16 cellular contexts compared by ENCODE assay signal in the genomic region with DNA sequence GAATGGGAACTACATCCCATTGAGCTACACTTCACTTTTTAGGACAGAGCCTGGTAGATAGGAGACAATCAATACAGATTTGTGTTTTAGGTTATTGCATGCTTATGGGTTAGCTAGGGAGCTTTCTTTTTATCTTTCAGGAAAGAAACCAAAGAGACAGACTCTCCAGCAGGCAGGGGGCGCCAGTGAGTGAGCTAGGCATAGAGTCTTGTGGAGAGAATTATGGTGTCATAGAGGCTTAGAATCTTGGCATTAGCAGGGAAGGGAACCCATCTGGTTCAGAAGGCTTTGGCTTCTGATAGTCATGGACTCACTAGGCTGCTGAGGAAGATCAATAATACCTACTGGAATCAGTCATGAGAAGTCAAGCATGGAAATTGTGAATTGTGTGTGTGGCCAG. TPM values are rescaled to one million over a fixed set of nuclear protein-coding genes. Genes with fewer than 3 reads are reported as not detected.
DNase-seq lines count a peak whose midpoint lies in the region; ATAC-seq, FAIRE-seq and TF ChIP-seq lines count a peak whose summit lies in the region.
"Had no signal": no experiment of that assay in that cellular context is flagged by ENCODE, and none has a peak within 500 bp of the region (broad histone marks: within the 10 kb centered on the region; RNA-seq: fewer than 3 reads in every experiment).

TSS of gene SMCP (plus strand) at position 281 of the 400 bp plus-strand sequence. CDS start 6,101 bp downstream, outside the sequence.

- H3K4me1 ChIP-seq in Karpas-422 (ENCODE audit: low read length) = no peaks in the 10 kb centered on the region
- H3K4me1 ChIP-seq: gastrocnemius medialis, SJSA1 had no signal

- H4K20me1 ChIP-seq in Karpas-422 (ENCODE audit: insufficient read depth, low read depth, low read length) = no peaks in the 10 kb centered on the region

- no peak for ATAC-seq in GM21786 (IDR thresholded peaks at IDR 0.05; ENCODE audit: unreplicated experiment)
- ATAC-seq in HG02642 (IDR thresholded peaks at IDR 0.05; ENCODE audit: poor library complexity, unreplicated experiment) = no peak
- ATAC-seq: gastrocnemius medialis had no signal

- H3K4me3 ChIP-seq in Karpas-422 (ENCODE audit: low read length) (no peak within 1 kb of the TSS), bronchial epithelial cell (ENCODE audit: low read depth, low read length) (no peak within 1 kb of the TSS)
- H3K4me3 ChIP-seq: gastrocnemius medialis, SJSA1 had no signal

- no peak for FAIRE-seq in bronchial epithelial cell (lab: Jason Lieb, UNC)
- FAIRE-seq: H54 had no signal

- no peak within 1 kb of the TSS for H3K9ac ChIP-seq in Karpas-422 (ENCODE audit: low read length)

- no peaks in the 10 kb centered on the region for H3K79me2 ChIP-seq in Karpas-422 (ENCODE audit: low read length)

- no peaks in the 10 kb centered on the region for H3K9me3 Mint-ChIP-seq in activated CD4-positive, alpha-beta memory T cell treated with anti-CD3 and anti-CD28 coated beads for 36 hours
- H3K9me3 Mint-ChIP-seq in activated CD4-positive, alpha-beta memory T cell treated with anti-CD3 and anti-CD28 coated beads, Interleukin-2, amount 10 ng/mL, durations not matched to agents 7 days and 5 days = no peaks in the 10 kb centered on the region

- no peaks in the 10 kb centered on the region for H3K9me2 ChIP-seq in Karpas-422 (replicated peaks; ENCODE audit: insufficient read depth, low read length)

- H3K27me3 Mint-ChIP-seq in activated CD4-positive, alpha-beta memory T cell treated with anti-CD3 and anti-CD28 coated beads for 36 hours = peaks cover 6% of the 10 kb centered on the region
- H3K27me3 Mint-ChIP-seq in activated CD4-positive, alpha-beta memory T cell treated with anti-CD3 and anti-CD28 coated beads, Interleukin-2, amount 10 ng/mL, durations not matched to agents 7 days and 5 days = no peaks in the 10 kb centered on the region

- H3K4me2 ChIP-seq in Karpas-422 (ENCODE audit: low read depth, low read length, poor library complexity, severe bottlenecking) = no peak within 1 kb of the TSS

- POLR2A ChIA-PET in activated CD4-positive, alpha-beta memory T cell treated with anti-CD3 and anti-CD28 coated beads for 36 hours (lab: Charles Lee) = no interaction called here
- POLR2A ChIA-PET in activated CD4-positive, alpha-beta memory T cell treated with anti-CD3 and anti-CD28 coated beads, Interleukin-2, amount 10 ng/mL, durations not matched to agents 7 days and 5 days (lab: Charles Lee) = no interaction called here

- H3K36me3 ChIP-seq in Karpas-422 (ENCODE audit: insufficient read depth, low read length) (no peaks in the 10 kb centered on the region), bronchial epithelial cell (ENCODE audit: control insufficient read depth, insufficient read depth, low read length) (no peaks in the 10 kb centered on the region)
- H3K36me3 ChIP-seq: gastrocnemius medialis, SJSA1 had no signal

- intact Hi-C loops in activated CD4-positive, alpha-beta memory T cell treated with anti-CD3 and anti-CD28 coated beads for 36 hours (cut with micrococcal nuclease) = no loop called here

- peak; percentile 49 for DNase-seq in activated CD4-positive, alpha-beta memory T cell treated with anti-CD3 and anti-CD28 coated beads for 36 hours
- DNase-seq in activated CD4-positive, alpha-beta memory T cell treated with anti-CD3 and anti-CD28 coated beads, Interleukin-2, amount 10 ng/mL, durations not matched to agents 7 days and 5 days = no peak
- peak; percentile 83 for DNase-seq in Karpas-422
- DNase-seq in bronchial epithelial cell (ENCODE audit: low read depth) = no peak
- peak; percentile 16 for DNase-seq in stimulated activated CD4-positive, alpha-beta T cell treated with anti-CD3 and anti-CD28 coated beads, Interleukin-2, amount 100 ng/mL, for 48 hours
- no peak for DNase-seq in COLO668 (lab: John Stamatoyannopoulos, UW; ENCODE audit: unreplicated experiment)
- DNase-seq: activated CD8-positive, alpha-beta memory T cell treated with anti-CD3 and anti-CD28 coated beads, Interleukin-2, amount 50 U/mL, for 4 hours; central memory CD4-positive, alpha-beta T cell; gastrocnemius medialis; NCI-H1694 had no signal

- H3K27me3 ChIP-seq in Karpas-422 (ENCODE audit: low read length) = no peaks in the 10 kb centered on the region
- H3K27me3 ChIP-seq in bronchial epithelial cell (ENCODE audit: control insufficient read depth, insufficient read depth, low read length) = no peaks in the 10 kb centered on the region
- H3K27me3 ChIP-seq: gastrocnemius medialis, SJSA1 had no signal

- H3K4me3 Mint-ChIP-seq in activated CD4-positive, alpha-beta memory T cell treated with anti-CD3 and anti-CD28 coated beads for 36 hours = no peak within 1 kb of the TSS
- H3K4me3 Mint-ChIP-seq in activated CD4-positive, alpha-beta memory T cell treated with anti-CD3 and anti-CD28 coated beads, Interleukin-2, amount 10 ng/mL, durations not matched to agents 7 days and 5 days = no peak within 1 kb of the TSS

- H2AFZ ChIP-seq in Karpas-422 (ENCODE audit: low read length) = no peak within 1 kb of the TSS

- no peaks in the 10 kb centered on the region for H3K36me3 Mint-ChIP-seq in activated CD4-positive, alpha-beta memory T cell treated with anti-CD3 and anti-CD28 coated beads for 36 hours
- no peaks in the 10 kb centered on the region for H3K36me3 Mint-ChIP-seq in activated CD4-positive, alpha-beta memory T cell treated with anti-CD3 and anti-CD28 coated beads, Interleukin-2, amount 10 ng/mL, durations not matched to agents 7 days and 5 days (ENCODE audit: low read depth)

- TF ChIP-seq CTCF in bronchial epithelial cell (IDR thresholded peaks at IDR 0.05; ENCODE audit: insufficient read depth, low read length, severe bottlenecking) = peak; percentile 40

- no peak within 1 kb of the TSS for H3K27ac Mint-ChIP-seq in activated CD4-positive, alpha-beta memory T cell treated with anti-CD3 and anti-CD28 coated beads for 36 hours
- no peak within 1 kb of the TSS for H3K27ac Mint-ChIP-seq in activated CD4-positive, alpha-beta memory T cell treated with anti-CD3 and anti-CD28 coated beads, Interleukin-2, amount 10 ng/mL, durations not matched to agents 7 days and 5 days

- no peak within 1 kb of the TSS for H3K27ac ChIP-seq in Karpas-422 (ENCODE audit: low read length)
- H3K27ac ChIP-seq: gastrocnemius medialis, SJSA1 had no signal

- no peaks in the 10 kb centered on the region for H3K9me3 ChIP-seq in Karpas-422 (ENCODE audit: low read length)
- H3K9me3 ChIP-seq: gastrocnemius medialis, SJSA1 had no signal

- CTCF ChIA-PET in activated CD4-positive, alpha-beta memory T cell treated with anti-CD3 and anti-CD28 coated beads for 36 hours (lab: Charles Lee) = interaction anchor here (0.6 to 1.8 kb wide), 6 partner anchors 9 to 315 kb away, joined by 3 to 7 read pairs (median 6); no protein-coding TSS in a partner anchor
- CTCF ChIA-PET in activated CD4-positive, alpha-beta memory T cell treated with anti-CD3 and anti-CD28 coated beads, Interleukin-2, amount 10 ng/mL, durations not matched to agents 7 days and 5 days (lab: Charles Lee) = interaction anchor here (1.3 kb wide), 1 partner anchor 19 kb away, joined by 3 read pairs; no protein-coding TSS in a partner anchor

- H3K4me1 Mint-ChIP-seq in activated CD4-positive, alpha-beta memory T cell treated with anti-CD3 and anti-CD28 coated beads for 36 hours (ENCODE audit: low read depth) = peaks cover 6% of the 10 kb centered on the region
- no peaks in the 10 kb centered on the region for H3K4me1 Mint-ChIP-seq in activated CD4-positive, alpha-beta memory T cell treated with anti-CD3 and anti-CD28 coated beads, Interleukin-2, amount 10 ng/mL, durations not matched to agents 7 days and 5 days

RNA-seq across cellular contexts. Expression of gene SMCP, which starts in this region (rescaled TPM):
- total RNA-seq in activated CD4-positive, alpha-beta memory T cell treated with anti-CD3 and anti-CD28 coated beads for 36 hours = not detected
- total RNA-seq in activated CD4-positive, alpha-beta memory T cell treated with anti-CD3 and anti-CD28 coated beads, Interleukin-2, amount 10 ng/mL, durations not matched to agents 7 days and 5 days = not detected
- total RNA-seq in Karpas-422 (2014; rRNA removed; shearing (Covaris generic); ENCODE audit: low replicate concordance) = not detected in 2 replicates
- total RNA-seq in bronchial epithelial cell = not detected in 2 replicates
- total RNA-seq: gastrocnemius medialis, mesenteric fat pad, renal cortical epithelial cell, SJSA1 had no signal

Comparison
In these comparisons a context has a peak if more than half of its experiments do, and no peak if none do; other contexts are left out.
1. Peak in DNase-seq in activated CD4-positive, alpha-beta memory T cell treated with anti-CD3 and anti-CD28 coated beads for 36 hours; RNA of the gene not detected or under 1 TPM.
2. Peak in DNase-seq in Karpas-422; RNA of the gene not detected or under 1 TPM.
3. DNase-seq: peak in stimulated activated CD4-positive, alpha-beta T cell treated with anti-CD3 and anti-CD28 coated beads, Interleukin-2, amount 100 ng/mL, for 48 hours (2 of 2); none in activated CD4-positive, alpha-beta memory T cell treated with anti-CD3 and anti-CD28 coated beads, Interleukin-2, amount 10 ng/mL, durations not matched to agents 7 days and 5 days (single experiment), bronchial epithelial cell (single experiment) and COLO668 (single experiment).